In the genomic region with DNA sequence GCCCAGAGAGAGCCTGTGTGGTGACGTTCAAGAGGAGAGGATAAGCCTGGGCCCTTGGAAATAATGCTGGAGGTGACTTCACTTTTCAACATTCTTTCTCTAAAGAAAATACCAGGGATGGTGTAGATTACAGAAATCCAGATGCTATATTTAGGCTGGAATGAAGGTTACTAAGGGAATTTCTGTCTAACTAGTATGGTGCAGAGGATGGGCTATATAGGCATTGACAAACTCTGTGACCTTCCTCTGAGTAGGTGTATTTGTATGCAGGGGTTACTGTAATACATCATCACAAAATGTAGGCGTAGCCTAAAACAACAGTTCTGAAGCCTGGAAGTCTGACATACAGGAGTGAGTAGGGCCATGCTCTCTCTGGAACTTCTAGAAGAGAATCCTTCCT, we compare ENCODE assay signal across 29 cellular contexts.
"Had no signal": no experiment of that assay in that cellular context is flagged by ENCODE, and none has a peak within 500 bp of the region (broad histone marks: within the 10 kb centered on the region; RNA-seq: fewer than 3 reads in every experiment).

No MANE protein-coding gene starts in this region.

- H3K4me3 ChIP-seq: cardiac muscle cell, coronary artery, dorsolateral prefrontal cortex, heart right ventricle, left lung, lower lobe of right lung, neural progenitor cell, right atrium auricular region, tibial nerve had no signal

- H3K4me1 ChIP-seq: heart right ventricle, left lung, lower lobe of right lung, neural progenitor cell, right atrium auricular region had no signal

- H3K4me3 Mint-ChIP-seq: activated CD4-positive, alpha-beta T cell treated with anti-CD3 and anti-CD28 coated beads for 36 hours; activated CD8-positive, alpha-beta memory T cell treated with anti-CD3 and anti-CD28 coated beads, Interleukin-2, amount 10 ng/mL, durations not matched to agents 7 days and 5 days; activated CD8-positive, alpha-beta T cell treated with anti-CD3 and anti-CD28 coated beads, Interleukin-2, amount 10 ng/mL, durations not matched to agents 7 days and 5 days; activated naive CD4-positive, alpha-beta T cell treated with anti-CD3 and anti-CD28 coated beads, Interleukin-2, amount 50 U/mL, for 24 hours; activated naive CD8-positive, alpha-beta T cell treated with anti-CD3 and anti-CD28 coated beads, Interleukin-2, amount 50 U/mL, for 24 hours; effector memory CD8-positive, alpha-beta T cell; natural killer cell; neural progenitor cell; T-helper 2 cell treated with Interferon-gamma antibody and Interleukin-4, amounts not matched to agents 5 μg/mL and 100 μg/mL, for 36 hours had no signal

- FAIRE-seq: islet of Langerhans had no signal

- H3K27ac ChIP-seq: cardiac muscle cell, coronary artery, dorsolateral prefrontal cortex, heart right ventricle, left lung, lower lobe of right lung, neural progenitor cell, right atrium auricular region, tibial nerve had no signal

- ATAC-seq: activated CD4-positive, alpha-beta T cell treated with anti-CD3 and anti-CD28 coated beads for 36 hours; activated CD8-positive, alpha-beta memory T cell treated with anti-CD3 and anti-CD28 coated beads, Interleukin-2, amount 10 ng/mL, durations not matched to agents 7 days and 5 days; activated CD8-positive, alpha-beta T cell treated with anti-CD3 and anti-CD28 coated beads, Interleukin-2, amount 10 ng/mL, durations not matched to agents 7 days and 5 days; activated naive CD8-positive, alpha-beta T cell treated with anti-CD3 and anti-CD28 coated beads, Interleukin-2, amount 50 U/mL, for 24 hours; effector memory CD8-positive, alpha-beta T cell; heart right ventricle; left lung; lower lobe of right lung; natural killer cell had no signal

- H3K27ac Mint-ChIP-seq: activated CD4-positive, alpha-beta T cell treated with anti-CD3 and anti-CD28 coated beads for 36 hours; activated CD8-positive, alpha-beta memory T cell treated with anti-CD3 and anti-CD28 coated beads, Interleukin-2, amount 10 ng/mL, durations not matched to agents 7 days and 5 days; activated CD8-positive, alpha-beta T cell treated with anti-CD3 and anti-CD28 coated beads, Interleukin-2, amount 10 ng/mL, durations not matched to agents 7 days and 5 days; activated naive CD4-positive, alpha-beta T cell treated with anti-CD3 and anti-CD28 coated beads, Interleukin-2, amount 50 U/mL, for 24 hours; activated naive CD8-positive, alpha-beta T cell treated with anti-CD3 and anti-CD28 coated beads, Interleukin-2, amount 50 U/mL, for 24 hours; activated T-helper 2 cell treated with anti-CD3 and anti-CD28 coated beads, Interferon-gamma antibody, Interleukin-2, Interleukin-4, amounts not matched to agents 10 μg/mL and 5 μg/mL and 100 μg/mL, durations not matched to agents 14 hours and 24 hours and 36 hours; effector memory CD8-positive, alpha-beta T cell; natural killer cell; neural progenitor cell; T-helper 2 cell treated with Interferon-gamma antibody and Interleukin-4, amounts not matched to agents 5 μg/mL and 100 μg/mL, for 36 hours had no signal

- H3K4me1 Mint-ChIP-seq: activated naive CD4-positive, alpha-beta T cell treated with anti-CD3 and anti-CD28 coated beads, Interleukin-2, amount 50 U/mL, for 24 hours; natural killer cell; neural progenitor cell had no signal

- H3K9me3 Mint-ChIP-seq: activated naive CD4-positive, alpha-beta T cell treated with anti-CD3 and anti-CD28 coated beads, Interleukin-2, amount 50 U/mL, for 24 hours; activated T-helper 2 cell treated with anti-CD3 and anti-CD28 coated beads, Interferon-gamma antibody, Interleukin-2, Interleukin-4, amounts not matched to agents 10 μg/mL and 5 μg/mL and 100 μg/mL, durations not matched to agents 14 hours and 24 hours and 36 hours; effector memory CD8-positive, alpha-beta T cell; natural killer cell; neural progenitor cell had no signal

- H2AFZ ChIP-seq: neural progenitor cell had no signal

- H3K36me3 ChIP-seq: cardiac muscle cell, heart right ventricle, left lung, lower lobe of right lung, neural progenitor cell, right atrium auricular region, tibial nerve had no signal

- H3K9ac ChIP-seq: neural progenitor cell had no signal

- H3K27me3 ChIP-seq: cardiac muscle cell, heart right ventricle, left lung, neural progenitor cell, right atrium auricular region, tibial nerve had no signal

- DNase-seq: activated CD4-positive, alpha-beta T cell treated with anti-CD3 and anti-CD28 coated beads for 36 hours; activated CD4-positive, CD25-positive, alpha-beta regulatory T cell; activated CD8-positive, alpha-beta memory T cell treated with anti-CD3 and anti-CD28 coated beads, Interleukin-2, amount 10 ng/mL, durations not matched to agents 7 days and 5 days; activated CD8-positive, alpha-beta T cell treated with anti-CD3 and anti-CD28 coated beads, Interleukin-2, amount 10 ng/mL, durations not matched to agents 7 days and 5 days; activated naive CD8-positive, alpha-beta T cell treated with anti-CD3 and anti-CD28 coated beads, Interleukin-2, amount 50 U/mL, for 24 hours; activated T-cell treated with anti-CD3 and anti-CD28 coated beads, Interleukin-2, amount 50 U/mL, for 48 hours; amygdala; cerebellar nuclear complex; dorsolateral prefrontal cortex; effector memory CD8-positive, alpha-beta T cell; erythroblast; heart right ventricle; left lung; lower lobe of right lung; mesendoderm; natural killer cell; occipital lobe; stimulated activated CD4-positive, alpha-beta T cell treated with anti-CD3 and anti-CD28 coated beads, Interleukin-2, amount 100 ng/mL, for 48 hours; stimulated activated naive CD4-positive, alpha-beta T cell treated with Interleukin-2 at 50 U/mL for 16 hours; T-helper 1 cell had no signal

- H3K4me2 ChIP-seq: neural progenitor cell had no signal

- H3K9me3 ChIP-seq: heart right ventricle, left lung, lower lobe of right lung, right atrium auricular region, tibial nerve had no signal

- H3K36me3 Mint-ChIP-seq: activated naive CD4-positive, alpha-beta T cell treated with anti-CD3 and anti-CD28 coated beads, Interleukin-2, amount 50 U/mL, for 24 hours; natural killer cell; neural progenitor cell had no signal
